In the genomic region with DNA sequence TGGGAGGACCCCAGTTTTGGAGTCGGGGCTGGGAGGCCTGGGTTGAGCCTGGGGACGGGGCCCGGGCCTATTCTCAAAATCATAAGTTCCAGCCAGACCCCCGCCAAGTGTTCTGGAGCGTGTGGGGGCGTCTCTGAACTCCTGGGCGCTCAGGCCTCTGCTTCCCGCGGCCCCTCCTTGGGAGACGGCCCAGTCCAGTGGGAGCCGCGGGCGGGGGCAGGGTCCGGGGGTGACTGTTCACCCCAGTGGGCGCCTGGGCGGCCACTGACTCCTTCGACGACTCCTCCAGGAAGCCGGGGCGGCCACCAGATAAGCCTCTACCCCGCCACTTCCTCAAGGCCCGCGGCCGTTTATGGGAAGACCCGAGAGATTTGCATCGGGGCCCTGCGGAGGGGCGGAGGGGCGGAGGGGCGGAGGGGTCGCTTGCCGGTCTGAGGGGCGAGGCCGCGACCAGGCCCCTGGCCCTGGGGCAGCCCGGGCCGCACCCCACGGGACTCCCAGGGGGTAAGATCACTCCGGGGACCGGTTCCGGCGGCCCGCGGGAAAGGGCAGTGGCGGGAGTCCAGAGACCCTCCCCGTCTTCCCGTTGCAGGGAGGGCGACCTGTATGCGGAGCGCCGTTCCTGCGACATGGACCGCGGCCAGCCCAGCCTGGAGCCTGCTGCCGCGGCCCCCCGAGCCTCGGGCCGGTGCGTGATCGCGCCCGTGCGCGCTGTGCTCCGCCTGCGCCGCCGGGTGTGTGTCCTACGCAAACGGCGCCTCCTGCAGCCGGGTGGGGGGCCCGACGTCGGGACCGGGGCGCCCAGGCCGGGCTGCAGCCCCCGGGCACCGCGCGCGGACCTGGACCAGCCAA, we compare ENCODE assay signal across 8 cellular contexts.
A peak's percentile ranks its signal among the peaks of the same experiment; 100 is the strongest.
DNase-seq lines count a peak whose midpoint lies in the region; ATAC-seq and TF ChIP-seq lines count a peak whose summit lies in the region.

No MANE protein-coding gene starts in this region.

- H3K79me2 ChIP-seq in OCI-LY1 (ENCODE audit: insufficient read depth, low read length): no peaks in the 10 kb centered on the region

- ATAC-seq in GM18511 (IDR thresholded peaks at IDR 0.05; ENCODE audit: unreplicated experiment): peak; percentile 9
- ATAC-seq in effector memory CD8-positive, alpha-beta T cell (replicated peaks): peak; percentile 30

- H3K36me3 ChIP-seq in OCI-LY1 (ENCODE audit: insufficient read depth, low read length) (peaks cover 4% of the 10 kb centered on the region), mucosa of rectum (ENCODE audit: control insufficient read depth in 2 of 2, insufficient read depth in 2 of 2, low read length in 2 of 2) (peaks cover 18 to 19% of the 10 kb centered on the region in 2 donors)

- peak overlapping the region in 1 of 2 donors; percentile 55 for H3K27ac Mint-ChIP-seq in effector memory CD8-positive, alpha-beta T cell

- no peaks in the 10 kb centered on the region for H3K27me3 Mint-ChIP-seq in effector memory CD8-positive, alpha-beta T cell

- H3K4me1 ChIP-seq in OCI-LY1 (ENCODE audit: insufficient read depth, low read length, severe bottlenecking) (peaks cover 63% of the 10 kb centered on the region), mucosa of rectum (ENCODE audit: control insufficient read depth in 2 of 2, insufficient read depth in 2 of 2, low read length in 2 of 2) (peaks cover 21 to 35% of the 10 kb centered on the region in 2 donors)

- H3K4me2 ChIP-seq in OCI-LY1 (ENCODE audit: low read length): peak overlapping the region; percentile 64

- H2AFZ ChIP-seq in OCI-LY1 (ENCODE audit: low read length): no peak overlapping the region

- no peak for TF ChIP-seq CTCF in OCI-LY1 (IDR thresholded peaks at IDR 0.05; ENCODE audit: low read length)

- H3K9ac ChIP-seq in OCI-LY1 (ENCODE audit: low read length): peak overlapping the region; percentile 58
- peak overlapping the region; percentile 92 to 99 for H3K9ac ChIP-seq in mucosa of rectum (ENCODE audit: low read depth in 1 of 2, low read length in 2 of 2)

- H3K9me3 Mint-ChIP-seq in effector memory CD8-positive, alpha-beta T cell: no peaks in the 10 kb centered on the region

- peak overlapping the region; percentile 74 to 83 for H3K4me3 Mint-ChIP-seq in effector memory CD8-positive, alpha-beta T cell

- H3K36me3 Mint-ChIP-seq in effector memory CD8-positive, alpha-beta T cell (ENCODE audit: insufficient read depth): peaks cover 7% of the 10 kb centered on the region

- H3K4me3 ChIP-seq in OCI-LY1 (ENCODE audit: low read depth, low read length, poor library complexity, severe bottlenecking): peak overlapping the region; percentile 57
- peak overlapping the region; percentile 85 for H3K4me3 ChIP-seq in mucosa of rectum (ENCODE audit: low read length in 2 of 2)

- H3K9me3 ChIP-seq in OCI-LY1 (ENCODE audit: low read length) (no peaks in the 10 kb centered on the region), mucosa of rectum (ENCODE audit: control insufficient read depth in 2 of 2, low read length in 2 of 2) (no peaks in the 10 kb centered on the region)

- H3K4me1 Mint-ChIP-seq in effector memory CD8-positive, alpha-beta T cell (ENCODE audit: low read depth in 2 of 2): peaks cover 13 to 18% of the 10 kb centered on the region in 2 donors

- H3K27me3 ChIP-seq in OCI-LY1 (ENCODE audit: insufficient read depth, low read length) (no peaks in the 10 kb centered on the region), mucosa of rectum (ENCODE audit: control insufficient read depth in 2 of 2, insufficient read depth in 2 of 2, low read length in 2 of 2) (no peaks in the 10 kb centered on the region)

- no peaks in the 10 kb centered on the region for H3K9me2 ChIP-seq in OCI-LY1 (ENCODE audit: low read depth, low read length)

- H3K27ac ChIP-seq in OCI-LY1 (ENCODE audit: low read depth, low read length, poor library complexity, severe bottlenecking) (peak overlapping the region; percentile 83), mucosa of rectum (ENCODE audit: low read depth in 2 of 2, low read length in 2 of 2) (peak overlapping the region; percentile 91 to 96)

- 0 out of 2 replicates have a peak, but pooled peaks cover 4% of the 10 kb centered on the region for H3F3A ChIP-seq in OCI-LY1 (ENCODE audit: insufficient read depth, low read length)

- DNase-seq in effector memory CD8-positive, alpha-beta T cell: no peak
- DNase-seq in stimulated activated CD8-positive, alpha-beta memory T cell treated with anti-CD3 and anti-CD28 coated beads, Interleukin-4, amount 100 ng/mL, for 48 hours: no peak
- DNase-seq in NCI-H2029 (lab: John Stamatoyannopoulos, UW) (no peak), 8988T (no peak), middle frontal gyrus (ENCODE audit: extremely low spot score, low spot score) (no peak)

- no peaks in the 10 kb centered on the region for H4K20me1 ChIP-seq in OCI-LY1 (ENCODE audit: insufficient read depth, low read length)
